15 cellular contexts compared by ENCODE assay signal in genomic region chrX:69216911-69217310, GRCh38. TPM values are rescaled to one million over a fixed set of nuclear protein-coding genes. Genes with fewer than 3 reads are reported as not detected.
A peak's percentile ranks its signal among the peaks of the same experiment; 100 is the strongest.
DNase-seq lines count a peak whose midpoint lies in the region; ATAC-seq and TF ChIP-seq lines count a peak whose summit lies in the region.
"Had no signal": no experiment of that assay in that cellular context is flagged by ENCODE, and none has a peak within 500 bp of the region (broad histone marks: within the 10 kb centered on the region; RNA-seq: fewer than 3 reads in every experiment).

No MANE protein-coding gene starts in this region.

- H3K36me3 ChIP-seq in ascending aorta, result no peaks in the 10 kb centered on the region
- H3K36me3 ChIP-seq in left lung, result no peaks in the 10 kb centered on the region
- H3K36me3 ChIP-seq in sigmoid colon, result no peaks in the 10 kb centered on the region

- no peak for TF ChIP-seq CTCF in AG10803 (conservative IDR thresholded peaks at IDR 0.05; ENCODE audit: low read length)
- no peak for TF ChIP-seq CTCF in ascending aorta (IDR thresholded peaks at IDR 0.05)
- TF ChIP-seq CTCF in left lung (IDR thresholded peaks at IDR 0.05), result no peak
- TF ChIP-seq CTCF in sigmoid colon (IDR thresholded peaks at IDR 0.05), result no peak

- no peak for TF ChIP-seq EP300 in sigmoid colon (IDR thresholded peaks at IDR 0.05)

- H3K4me1 ChIP-seq in ascending aorta, result peaks cover 0 to 3% of the 10 kb centered on the region in 2 donors
- H3K4me1 ChIP-seq in left lung, result no peaks in the 10 kb centered on the region
- H3K4me1 ChIP-seq in sigmoid colon, result peaks cover 0 to 11% (median 7%) of the 10 kb centered on the region in 4 donors

- intact Hi-C loops in ascending aorta (cut with DNase I), result no loop called here
- intact Hi-C loops in left lung (cut with DNase I), result loop anchor here in 1 of 2 donors (10.0 kb wide), 1 partner anchor 132 kb away; no protein-coding TSS in a partner anchor
- intact Hi-C loops in sigmoid colon (cut with DNase I), result loop anchor here (5.0 kb wide), 1 partner anchor 60 kb away; no protein-coding TSS in a partner anchor

- no peaks in the 10 kb centered on the region for H3K27me3 ChIP-seq in ascending aorta
- H3K27me3 ChIP-seq in left lung, result peaks cover 0 to 10% of the 10 kb centered on the region in 2 donors
- no peaks in the 10 kb centered on the region for H3K27me3 ChIP-seq in sigmoid colon

- no peak for TF ChIP-seq POLR2A in sigmoid colon (IDR thresholded peaks at IDR 0.05)

- H3K4me3 ChIP-seq in AG10803 (ENCODE audit: low read length) (no peak overlapping the region), ascending aorta (no peak overlapping the region), left lung (no peak overlapping the region), sigmoid colon (no peak overlapping the region)

- 74 to 85% methylated on average over 5 of the region's 5 CpGs for WGBS in sigmoid colon, 2 donors

- DNase-seq in AG10803 (ENCODE audit: low read depth), result peak; percentile 9
- no peak for DNase-seq in ascending aorta (ENCODE audit: low spot score in 2 of 2)
- DNase-seq in left lung, result peak in 1 of 2 donors; percentile 53
- peak; percentile 78 for DNase-seq in sigmoid colon
- DNase-seq in activated CD4-positive, alpha-beta T cell treated with anti-CD3 and anti-CD28 coated beads for 48 hours, result no peak
- no peak for DNase-seq in OCI-M1 (lab: John Stamatoyannopoulos, UW)
- no peak for DNase-seq in medulla oblongata (ENCODE audit: extremely low spot score)
- DNase-seq: Calu3; CD4-positive, alpha-beta T cell; GDM1; GOT3; NCI-H2227 treated with DMSO at 0.1 percent for 48 hours; NCI-H526 treated with DMSO at 0.1 percent for 48 hours; NK-92 treated with Interleukin-12 subunit alpha and Interleukin-12 subunit beta, amount 100 ng/mL, for 24 hours had no signal

- ATAC-seq in left lung (peak; percentile 86), GM19397 (IDR thresholded peaks at IDR 0.05; ENCODE audit: unreplicated experiment) (no peak)

- H3K9me3 ChIP-seq in ascending aorta (no peaks in the 10 kb centered on the region), left lung (no peaks in the 10 kb centered on the region), sigmoid colon (no peaks in the 10 kb centered on the region)

- peak overlapping the region; percentile 42 to 65 for H3K27ac ChIP-seq in ascending aorta
- no peak overlapping the region for H3K27ac ChIP-seq in left lung
- peak overlapping the region; percentile 59 to 71 (median 70) for H3K27ac ChIP-seq in sigmoid colon

RNA-seq across cellular contexts. Expression of gene PJA1, which starts 51.7 kb away (rescaled TPM):
- total RNA-seq in ascending aorta, result 26.9 TPM
- total RNA-seq in left lung, result 10 to 100 TPM; 20.7 to 28.7 TPM
- total RNA-seq in sigmoid colon, result 10 to 100 TPM; 17.0 to 21.8 (median 19.1) TPM
- 10 to 100 TPM in 1 of 3 donors, 1 to 10 TPM in 2; 5.3 to 10.6 (median 6.0) TPM for polyA plus RNA-seq in sigmoid colon

Comparison
In these comparisons a context has a peak if more than half of its experiments do, and no peak if none do; other contexts are left out.
1. DNase-seq: peak in AG10803 (single experiment) and sigmoid colon (single experiment); none in ascending aorta (0 of 2), activated CD4-positive, alpha-beta T cell treated with anti-CD3 and anti-CD28 coated beads for 48 hours (single experiment), OCI-M1 (single experiment) and medulla oblongata (single experiment).
2. H3K27ac ChIP-seq: peak in ascending aorta (2 of 2) and sigmoid colon (4 of 4); none in left lung (0 of 2).